ENCODE assay signal across 9 cellular contexts in the genomic region with DNA sequence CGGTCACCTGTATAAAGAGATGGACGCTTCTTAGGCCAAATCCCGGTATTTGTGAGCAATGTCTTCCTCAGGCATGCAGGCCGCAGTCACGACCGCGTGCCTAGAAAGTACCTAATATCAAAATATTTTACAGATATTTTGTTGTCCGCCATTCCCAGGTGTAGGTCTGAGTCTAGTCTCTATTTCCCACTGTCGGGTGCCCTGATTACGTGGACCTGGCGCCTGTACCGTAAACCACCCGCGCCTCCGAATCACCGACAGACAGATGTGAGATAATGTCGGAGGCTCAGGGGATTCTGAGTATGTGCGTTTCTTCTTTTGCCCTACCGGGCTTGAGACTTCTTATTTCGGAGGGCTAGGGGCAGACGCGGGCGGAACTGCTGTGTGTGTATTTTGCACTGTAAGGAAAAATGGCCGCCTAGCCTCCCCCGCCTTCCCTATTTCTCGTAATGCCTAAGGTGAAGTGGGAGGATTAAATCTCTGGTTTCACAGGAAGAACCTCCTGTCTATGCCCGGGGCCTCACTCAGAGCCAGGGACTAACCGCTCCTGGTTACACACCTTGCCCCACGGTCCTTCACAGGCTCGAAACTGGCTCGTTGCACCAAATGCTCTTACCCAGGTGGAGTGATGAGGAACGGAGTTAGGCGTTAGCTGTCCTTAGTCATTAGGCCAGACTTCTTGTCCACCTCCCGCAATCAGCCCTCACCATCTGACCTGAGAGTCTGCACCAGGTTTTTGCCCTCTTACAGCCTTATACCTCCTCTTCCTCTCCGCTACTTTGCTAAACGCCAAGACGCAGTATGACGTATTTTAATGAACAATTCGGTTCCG. TPM values are rescaled to one million over a fixed set of nuclear protein-coding genes. Genes with fewer than 3 reads are reported as not detected.
DNase-seq lines count a peak whose midpoint lies in the region; ATAC-seq, FAIRE-seq and TF ChIP-seq lines count a peak whose summit lies in the region.
"Had no signal": no experiment of that assay in that cellular context is flagged by ENCODE, and none has a peak within 500 bp of the region (broad histone marks: within the 10 kb centered on the region; RNA-seq: fewer than 3 reads in every experiment).

No MANE protein-coding gene starts in this region.

- H3K9me3 Mint-ChIP-seq in CD4-positive, alpha-beta T cell = no peaks in the 10 kb centered on the region

- peaks cover 51% of the 10 kb centered on the region for H3K36me3 Mint-ChIP-seq in CD4-positive, alpha-beta T cell (ENCODE audit: low read depth)

- intact Hi-C loops in CD4-positive, alpha-beta T cell (cut with DNase I, micrococcal nuclease) = loop anchor here (2.0 to 10.0 kb wide), 7 partner anchors 52 to 1039 kb away; a partner anchor contains a TSS

- H3K27ac Mint-ChIP-seq in CD4-positive, alpha-beta T cell = peak overlapping the region; percentile 96

- no peak for TF ChIP-seq POLR2A in H54 (IDR thresholded peaks at IDR 0.05; ENCODE audit: low read depth, low read length)

- DNase-seq in CD4-positive, alpha-beta T cell = peak in 7 of 10 experiments; percentile 13 to 42 (median 32)
- DNase-seq in glomerular visceral epithelial cell (ENCODE audit: extremely low spot score) = peak; percentile 72
- peak in 2 of 3 experiments; percentile 19 to 47 for DNase-seq in stimulated activated CD4-positive, alpha-beta T cell treated with anti-CD3 and anti-CD28 coated beads, TNF-alpha, amount 100 ng/mL, for 24 hours (ENCODE audit: low read depth in 3 of 3)
- DNase-seq in H54 (ENCODE audit: insufficient read length, low spot score) = no peak
- no peak for DNase-seq in NCI-H446 (lab: John Stamatoyannopoulos, UW)

- peak overlapping the region; percentile 69 for H3K27ac ChIP-seq in CD4-positive, alpha-beta T cell (ENCODE audit: low read depth, low read length)

- no peaks in the 10 kb centered on the region for H3K27me3 Mint-ChIP-seq in CD4-positive, alpha-beta T cell

- CTCF ChIA-PET in CD4-positive, alpha-beta T cell (lab: Charles Lee) = no interaction called here

- peak overlapping the region; percentile 93 for H3K4me3 Mint-ChIP-seq in CD4-positive, alpha-beta T cell

- no peak for FAIRE-seq in H54 (lab: Jason Lieb, UNC)
- FAIRE-seq: GM12878 had no signal

- TF ChIP-seq CTCF in CD4-positive, alpha-beta T cell (IDR thresholded peaks at IDR 0.05) = no peak

- no peaks in the 10 kb centered on the region for H3K9me3 ChIP-seq in CD4-positive, alpha-beta T cell (ENCODE audit: control insufficient read depth, low read length)

- H3K4me1 Mint-ChIP-seq in CD4-positive, alpha-beta T cell (ENCODE audit: low read depth) = peaks cover 39% of the 10 kb centered on the region

- ATAC-seq in CD4-positive, alpha-beta T cell (ENCODE audit: poor library complexity) = peak; percentile 47
- ATAC-seq in HG02938 (IDR thresholded peaks at IDR 0.05; ENCODE audit: unreplicated experiment) = peak; percentile 38
- peak; percentile 44 to 59 for ATAC-seq in activated CD4-positive, CD25-positive, alpha-beta regulatory T cell treated with anti-CD3 and anti-CD28 coated beads, Interleukin-2, amount 50 U/mL, for 24 hours
- ATAC-seq in HG02885 (IDR thresholded peaks at IDR 0.05; ENCODE audit: poor library complexity, unreplicated experiment) = no peak
- ATAC-seq: GM12878 had no signal

- POLR2A ChIA-PET in CD4-positive, alpha-beta T cell (lab: Charles Lee) = interaction anchor here (1.3 to 1.8 kb wide), 3 partner anchors 24 to 69 kb away, joined by 3 to 9 read pairs (median 7); no protein-coding TSS in a partner anchor

- H3K27me3 ChIP-seq in CD4-positive, alpha-beta T cell (ENCODE audit: control insufficient read depth, insufficient read depth, low read length) = no peaks in the 10 kb centered on the region

RNA-seq across cellular contexts. Expression of a gene that starts 38.1 kb away (rescaled TPM):
- total RNA-seq in CD4-positive, alpha-beta T cell = 10 to 100 TPM; 32.1 to 37.1 TPM

Comparison
In these comparisons a context has a peak if more than half of its experiments do, and no peak if none do; other contexts are left out.
1. DNase-seq: peak in CD4-positive, alpha-beta T cell (7 of 10), glomerular visceral epithelial cell (single experiment) and stimulated activated CD4-positive, alpha-beta T cell treated with anti-CD3 and anti-CD28 coated beads, TNF-alpha, amount 100 ng/mL, for 24 hours (2 of 3); none in H54 (single experiment) and NCI-H446 (0 of 2).